26 cellular contexts compared by ENCODE assay signal in genomic region chr5:32090026-32090754, GRCh38.
"Had no signal": no experiment of that assay in that cellular context is flagged by ENCODE, and none has a peak within 500 bp of the region (broad histone marks: within the 10 kb centered on the region; RNA-seq: fewer than 3 reads in every experiment).

No MANE protein-coding gene starts in this region.

- H3K9me3 Mint-ChIP-seq: activated CD4-positive, alpha-beta T cell treated with anti-CD3 and anti-CD28 coated beads, Interleukin-2, amount 10 ng/mL, durations not matched to agents 24 days and 14 days; activated CD8-positive, alpha-beta T cell treated with anti-CD3 and anti-CD28 coated beads for 36 hours; activated naive CD8-positive, alpha-beta T cell treated with anti-CD3 and anti-CD28 coated beads for 36 hours; activated T-cell treated with anti-CD3 and anti-CD28 coated beads, Interleukin-2, amount 50 U/mL, for 72 hours; activated T-helper 17 cell treated with anti-CD3 and anti-CD28 coated beads, Interleukin-2, amount 50 U/mL, for 72 hours; T-helper 1 cell treated with Interleukin-12 subunit alpha and Interleukin-12 subunit beta and Interleukin-4 antibody, amounts not matched to agents 30 μg/mL and 1 μg/mL, for 36 hours; T-helper 2 cell treated with Interferon-gamma antibody and Interleukin-4, amounts not matched to agents 5 μg/mL and 100 μg/mL, for 36 hours had no signal

- H3K27me3 ChIP-seq: brain microvascular endothelial cell, SJSA1 had no signal

- H3K27ac ChIP-seq: brain microvascular endothelial cell, PC-9, SJSA1 had no signal

- H3K9ac ChIP-seq: SK-N-SH had no signal

- H3K27me3 Mint-ChIP-seq: activated CD4-positive, alpha-beta T cell treated with anti-CD3 and anti-CD28 coated beads, Interleukin-2, amount 10 ng/mL, durations not matched to agents 24 days and 14 days; activated CD8-positive, alpha-beta T cell treated with anti-CD3 and anti-CD28 coated beads for 36 hours; activated naive CD8-positive, alpha-beta T cell treated with anti-CD3 and anti-CD28 coated beads for 36 hours; activated T-helper 17 cell treated with anti-CD3 and anti-CD28 coated beads, Interleukin-2, amount 50 U/mL, for 72 hours had no signal

- H3K27ac Mint-ChIP-seq: activated CD4-positive, alpha-beta T cell treated with anti-CD3 and anti-CD28 coated beads, Interleukin-2, amount 10 ng/mL, durations not matched to agents 24 days and 14 days; activated CD8-positive, alpha-beta T cell treated with anti-CD3 and anti-CD28 coated beads for 36 hours; activated naive CD8-positive, alpha-beta T cell treated with anti-CD3 and anti-CD28 coated beads for 36 hours; activated T-cell treated with anti-CD3 and anti-CD28 coated beads, Interleukin-2, amount 50 U/mL, for 72 hours; activated T-helper 17 cell treated with anti-CD3 and anti-CD28 coated beads, Interleukin-2, amount 50 U/mL, for 72 hours; T-helper 1 cell treated with Interleukin-12 subunit alpha and Interleukin-12 subunit beta and Interleukin-4 antibody, amounts not matched to agents 30 μg/mL and 1 μg/mL, for 36 hours; T-helper 2 cell treated with Interferon-gamma antibody and Interleukin-4, amounts not matched to agents 5 μg/mL and 100 μg/mL, for 36 hours had no signal

- H3K36me3 Mint-ChIP-seq: activated naive CD8-positive, alpha-beta T cell treated with anti-CD3 and anti-CD28 coated beads for 36 hours had no signal

- H3K4me3 ChIP-seq: PC-9, SJSA1 had no signal

- H3K36me3 ChIP-seq: brain microvascular endothelial cell, SJSA1 had no signal

- DNase-seq: activated CD4-positive, alpha-beta T cell treated with anti-CD3 and anti-CD28 coated beads, Interleukin-2, amount 10 ng/mL, durations not matched to agents 24 days and 14 days; activated CD4-positive, alpha-beta T cell treated with anti-CD3 and anti-CD28 coated beads, Interleukin-2, amount 50 U/mL, for 4 hours; activated CD8-positive, alpha-beta T cell treated with anti-CD3 and anti-CD28 coated beads for 36 hours; activated effector memory CD4-positive, alpha-beta T cell treated with anti-CD3 and anti-CD28 coated beads, Interleukin-2, amount 50 U/mL, for 16 hours; activated naive CD4-positive, alpha-beta T cell; activated naive CD4-positive, alpha-beta T cell treated with anti-CD3 and anti-CD28 coated beads, Interleukin-2, amount 50 U/mL, for 16 hours; activated naive CD8-positive, alpha-beta T cell treated with anti-CD3 and anti-CD28 coated beads for 36 hours; activated T-cell treated with anti-CD3 and anti-CD28 coated beads, Interleukin-2, amount 50 U/mL, for 1 hour; activated T-cell treated with anti-CD3 and anti-CD28 coated beads, Interleukin-2, amount 50 U/mL, for 72 hours; amniotic stem cell; aorta; brain microvascular endothelial cell; central memory CD4-positive, alpha-beta T cell; NCI-H1105; NCI-H1417 treated with DMSO at 0.1 percent for 48 hours; NCI-H187 treated with DMSO at 0.1 percent for 48 hours; NCI-H2081; NCI-H345; NCI-H524 treated with DMSO at 0.1 percent for 48 hours; PC-9; SHP77; SK-N-SH had no signal

- ATAC-seq: activated CD8-positive, alpha-beta T cell treated with anti-CD3 and anti-CD28 coated beads for 36 hours; activated T-cell treated with anti-CD3 and anti-CD28 coated beads, Interleukin-2, amount 50 U/mL, for 72 hours; activated T-helper 17 cell treated with anti-CD3 and anti-CD28 coated beads, Interleukin-2, amount 50 U/mL, for 72 hours had no signal

- H3K9me3 ChIP-seq: SJSA1, SK-N-SH had no signal

- H3K4me1 ChIP-seq: SJSA1 had no signal

- H3K4me3 Mint-ChIP-seq: activated CD4-positive, alpha-beta T cell treated with anti-CD3 and anti-CD28 coated beads, Interleukin-2, amount 10 ng/mL, durations not matched to agents 24 days and 14 days; activated CD8-positive, alpha-beta T cell treated with anti-CD3 and anti-CD28 coated beads for 36 hours; activated naive CD8-positive, alpha-beta T cell treated with anti-CD3 and anti-CD28 coated beads for 36 hours; activated T-cell treated with anti-CD3 and anti-CD28 coated beads, Interleukin-2, amount 50 U/mL, for 72 hours; activated T-helper 17 cell treated with anti-CD3 and anti-CD28 coated beads, Interleukin-2, amount 50 U/mL, for 72 hours; T-helper 1 cell treated with Interleukin-12 subunit alpha and Interleukin-12 subunit beta and Interleukin-4 antibody, amounts not matched to agents 30 μg/mL and 1 μg/mL, for 36 hours; T-helper 2 cell treated with Interferon-gamma antibody and Interleukin-4, amounts not matched to agents 5 μg/mL and 100 μg/mL, for 36 hours had no signal

- H3K4me1 Mint-ChIP-seq: activated T-helper 17 cell treated with anti-CD3 and anti-CD28 coated beads, Interleukin-2, amount 50 U/mL, for 72 hours had no signal
